15 cellular contexts compared by ENCODE assay signal in genomic region chr12:16610006-16610520, GRCh38. TPM values are rescaled to one million over a fixed set of nuclear protein-coding genes. Genes with fewer than 3 reads are reported as not detected.
DNase-seq lines count a peak whose midpoint lies in the region; ATAC-seq and TF ChIP-seq lines count a peak whose summit lies in the region.
"Had no signal": no experiment of that assay in that cellular context is flagged by ENCODE, and none has a peak within 500 bp of the region (broad histone marks: within the 10 kb centered on the region; RNA-seq: fewer than 3 reads in every experiment).

No MANE protein-coding gene starts in this region.

- intact Hi-C loops in transverse colon (cut with DNase I; ENCODE audit: low total_unique reads): no loop called here

- H3K27me3 Mint-ChIP-seq in activated T-cell treated with anti-CD3 and anti-CD28 coated beads, Interleukin-2, amount 50 U/mL, for 72 hours (ENCODE audit: low read depth): peaks cover 40% of the 10 kb centered on the region

- WGBS in mesenchymal stem cell: 40% methylated on average over 5 of the region's 6 CpGs
- WGBS in transverse colon (ENCODE audit: low coverage in 1 of 2), 2 donors: 52 to 60% methylated on average over 4 to 6 of the region's 6 CpGs

- H3K4me3 ChIP-seq in mesenchymal stem cell (ENCODE audit: insufficient read depth in 1 of 2, low read depth in 1 of 2, low read length in 2 of 2): peak overlapping the region in 1 of 2 experiments; percentile 73
- H3K4me3 ChIP-seq in transverse colon: peak overlapping the region in 1 of 4 donors; percentile 35

- no peak overlapping the region for H3K18ac ChIP-seq in mesenchymal stem cell (ENCODE audit: low read depth in 1 of 2, low read length in 2 of 2)

- no peak overlapping the region for H2AK5ac ChIP-seq in mesenchymal stem cell (ENCODE audit: low read length, severe bottlenecking)

- TF ChIP-seq EP300 in transverse colon (IDR thresholded peaks at IDR 0.05; ENCODE audit: low read depth): no peak

- peak overlapping the region; percentile 63 for H3K9ac ChIP-seq in mesenchymal stem cell (ENCODE audit: low read length)
- H3K9ac ChIP-seq: SK-N-SH had no signal

- H3K4me2 ChIP-seq in mesenchymal stem cell (ENCODE audit: low read length, poor library complexity, severe bottlenecking): no peak overlapping the region

- H2BK5ac ChIP-seq in mesenchymal stem cell (ENCODE audit: low read depth, low read length, poor library complexity, severe bottlenecking): no peak overlapping the region

- peaks cover 3% of the 10 kb centered on the region in 2 donors for H3K9me3 Mint-ChIP-seq in activated T-cell treated with anti-CD3 and anti-CD28 coated beads, Interleukin-2, amount 50 U/mL, for 72 hours

- no peak overlapping the region for H2BK12ac ChIP-seq in mesenchymal stem cell (ENCODE audit: low read length in 2 of 2)

- H4K8ac ChIP-seq in mesenchymal stem cell (ENCODE audit: low read length): no peak overlapping the region

- no peak overlapping the region for H2BK15ac ChIP-seq in mesenchymal stem cell (ENCODE audit: low read depth, poor library complexity, severe bottlenecking)

- H3K36me3 ChIP-seq in mesenchymal stem cell (ENCODE audit: control insufficient read depth in 1 of 2, insufficient read depth in 2 of 2, low read depth in 1 of 2, low read length in 2 of 2) (no peaks in the 10 kb centered on the region), transverse colon (no peaks in the 10 kb centered on the region)

- no peak overlapping the region for H3K4ac ChIP-seq in mesenchymal stem cell (ENCODE audit: low read depth in 1 of 2, low read length in 2 of 2)

- TF ChIP-seq POLR2A in transverse colon (IDR thresholded peaks at IDR 0.05): no peak

- no peak overlapping the region for H4K91ac ChIP-seq in mesenchymal stem cell (ENCODE audit: low read length)

- H3K27me3 ChIP-seq in mesenchymal stem cell (ENCODE audit: control insufficient read depth in 1 of 2, insufficient read depth in 1 of 2, low read length in 2 of 2) (no peaks in the 10 kb centered on the region), transverse colon (peaks cover 45% of the 10 kb centered on the region)

- peaks cover 6% of the 10 kb centered on the region in 2 donors for H3K36me3 Mint-ChIP-seq in activated T-cell treated with anti-CD3 and anti-CD28 coated beads, Interleukin-2, amount 50 U/mL, for 72 hours (ENCODE audit: insufficient read depth in 2 of 2)

- DNase-seq in NCI-H2107 treated with DMSO at 0.1 percent for 48 hours (lab: John Stamatoyannopoulos, UW; ENCODE audit: unreplicated experiment) (peak; percentile 86), NCI-H2107 (lab: John Stamatoyannopoulos, UW) (no peak), mesenchymal stem cell (no peak), transverse colon (no peak), Ammon's horn (ENCODE audit: low spot score) (no peak), NCI-H2196 (lab: John Stamatoyannopoulos, UW; ENCODE audit: unreplicated experiment) (no peak)
- DNase-seq in activated T-cell treated with anti-CD3 and anti-CD28 coated beads, Interleukin-2, amount 50 U/mL, for 72 hours: no peak
- DNase-seq: NCI-H446; SK-N-SH; stimulated activated CD4-positive, alpha-beta T cell treated with anti-CD3 and anti-CD28 coated beads, Interleukin-4, amount 100 ng/mL, for 1 hour; stimulated activated naive CD8-positive, alpha-beta T cell treated with anti-CD3 and anti-CD28 coated beads, Interleukin-15, amount 100 ng/mL, for 72 hours had no signal

- H3K4me1 Mint-ChIP-seq in activated T-cell treated with anti-CD3 and anti-CD28 coated beads, Interleukin-2, amount 50 U/mL, for 72 hours (ENCODE audit: low read depth): peaks cover 4% of the 10 kb centered on the region
- H3K4me1 Mint-ChIP-seq: central memory CD8-positive, alpha-beta T cell had no signal

- H3K23ac ChIP-seq in mesenchymal stem cell (ENCODE audit: low read length in 2 of 2): no peak overlapping the region

- H3K79me1 ChIP-seq in mesenchymal stem cell (replicated peaks; ENCODE audit: low read length, poor library complexity, severe bottlenecking): no peaks in the 10 kb centered on the region

- H3K27ac Mint-ChIP-seq in activated T-cell treated with anti-CD3 and anti-CD28 coated beads, Interleukin-2, amount 50 U/mL, for 72 hours: no peak overlapping the region
- H3K27ac Mint-ChIP-seq: stimulated activated naive CD8-positive, alpha-beta T cell treated with anti-CD3 and anti-CD28 coated beads, Interleukin-15, amount 100 ng/mL, for 72 hours had no signal

- no peak overlapping the region for H3K4me3 Mint-ChIP-seq in activated T-cell treated with anti-CD3 and anti-CD28 coated beads, Interleukin-2, amount 50 U/mL, for 72 hours
- H3K4me3 Mint-ChIP-seq: central memory CD8-positive, alpha-beta T cell; stimulated activated naive CD8-positive, alpha-beta T cell treated with anti-CD3 and anti-CD28 coated beads, Interleukin-15, amount 100 ng/mL, for 72 hours had no signal

- H3K27ac ChIP-seq in angular gyrus (ENCODE audit: low read depth, low read length): peak overlapping the region; percentile 85
- H3K27ac ChIP-seq in mesenchymal stem cell (ENCODE audit: low read length, poor library complexity, severe bottlenecking): no peak overlapping the region
- H3K27ac ChIP-seq in transverse colon: peak overlapping the region; percentile 57 to 85 (median 71)

- no peak overlapping the region for H2AFZ ChIP-seq in mesenchymal stem cell (ENCODE audit: low read depth, low read length)

- no peak for TF ChIP-seq CTCF in transverse colon (IDR thresholded peaks at IDR 0.05)

- H3K14ac ChIP-seq in mesenchymal stem cell (ENCODE audit: low read length in 2 of 2): no peak overlapping the region

- in situ Hi-C loops in transverse colon (cut with MboI; ENCODE audit: low pct_ligation_motif_present in 1 of 4, low pct_unique_long_range_greater_than_20kb in 1 of 4, low sequenced_read_pairs in 3 of 4): no loop called here

- H2BK120ac ChIP-seq in mesenchymal stem cell (ENCODE audit: low read depth, low read length): no peak overlapping the region

- ATAC-seq in activated T-cell treated with anti-CD3 and anti-CD28 coated beads, Interleukin-2, amount 50 U/mL, for 72 hours (replicated peaks in 1 of 2): no peak
- ATAC-seq: HCT116; stimulated activated naive CD8-positive, alpha-beta T cell treated with anti-CD3 and anti-CD28 coated beads, Interleukin-15, amount 100 ng/mL, for 72 hours had no signal

- H3K4me1 ChIP-seq in mesenchymal stem cell (ENCODE audit: control insufficient read depth, insufficient read depth, low read depth, low read length) (peaks cover 2% of the 10 kb centered on the region), transverse colon (peaks cover 0 to 14% (median 2%) of the 10 kb centered on the region in 4 donors)

- no peaks in the 10 kb centered on the region for H3K9me3 ChIP-seq in mesenchymal stem cell (ENCODE audit: control insufficient read depth, low read length)
- H3K9me3 ChIP-seq in transverse colon: no peaks in the 10 kb centered on the region
- H3K9me3 ChIP-seq: SK-N-SH had no signal

RNA-seq across cellular contexts. Expression of gene LMO3, which starts 4.1 kb away (rescaled TPM):
- 0.03 TPM for polyA plus RNA-seq in mesenchymal stem cell (2013, experiment 1 of 2)
- 0.03 TPM for polyA plus RNA-seq in mesenchymal stem cell (2013, experiment 2 of 2)
- 10 to 100 TPM in 3 of 4 donors, 1 to 10 TPM in 1; 9.2 to 55.1 (median 41.0) TPM for total RNA-seq in transverse colon
- total RNA-seq in activated T-cell treated with anti-CD3 and anti-CD28 coated beads, Interleukin-2, amount 50 U/mL, for 72 hours: not detected
- total RNA-seq: A172 had no signal
- polyA plus RNA-seq: SK-N-SH had no signal

Comparison
In these comparisons a context has a peak if more than half of its experiments do, and no peak if none do; other contexts are left out.
1. RNA of gene LMO3, which starts 4.1 kb away (total RNA-seq): 9.2 to 55.1 TPM in transverse colon; not detected in activated T-cell treated with anti-CD3 and anti-CD28 coated beads, Interleukin-2, amount 50 U/mL, for 72 hours; every median in the first group is over 10 times any median in the second.